In genomic region chr6:108654465-108655106, GRCh38 we compare ENCODE assay signal across 14 cellular contexts.
DNase-seq lines count a peak whose midpoint lies in the region; ATAC-seq and TF ChIP-seq lines count a peak whose summit lies in the region.
"Had no signal": no experiment of that assay in that cellular context is flagged by ENCODE, and none has a peak within 500 bp of the region (broad histone marks: within the 10 kb centered on the region; RNA-seq: fewer than 3 reads in every experiment).

No MANE protein-coding gene starts in this region.

- TF ChIP-seq CTCF in testis (IDR thresholded peaks at IDR 0.05) (no peak), lower leg skin (IDR thresholded peaks at IDR 0.05) (no peak)

- H3K4me1 ChIP-seq in adipocyte (ENCODE audit: control insufficient read depth, insufficient read depth, low read length) (peaks cover 88% of the 10 kb centered on the region), muscle layer of colon (ENCODE audit: insufficient read depth, low read length) (peaks cover 75% of the 10 kb centered on the region), testis (peaks cover 52% of the 10 kb centered on the region)

- H3K9me3 ChIP-seq in adipocyte (ENCODE audit: control insufficient read depth, low read length), result no peaks in the 10 kb centered on the region
- no peaks in the 10 kb centered on the region for H3K9me3 ChIP-seq in muscle layer of colon (ENCODE audit: low read length)
- H3K9me3 ChIP-seq in testis, result no peaks in the 10 kb centered on the region

- DNase-seq in adipocyte (ENCODE audit: low read depth), result peak; percentile 35
- peak; percentile 45 for DNase-seq in fibroblast of gingiva (ENCODE audit: low read depth)
- no peak for DNase-seq in testis
- DNase-seq in lower leg skin (ENCODE audit: low spot score in 2 of 2), result no peak
- no peak for DNase-seq in NCI-H1694 (lab: John Stamatoyannopoulos, UW)
- DNase-seq: activated CD4-positive, CD25-positive, alpha-beta regulatory T cell treated with anti-CD3 and anti-CD28 coated beads, Interleukin-2, amount 50 U/mL, for 72 hours; activated CD8-positive, alpha-beta memory T cell treated with anti-CD3 and anti-CD28 coated beads, Interleukin-2, amount 50 U/mL, for 48 hours; DMS79; foreskin keratinocyte; NCI-H2171 treated with DMSO at 0.1 percent for 48 hours had no signal

- intact Hi-C loops in testis (cut with DNase I; ENCODE audit: low total_unique reads), result loop anchor here (10.0 kb wide), 2 partner anchors 60 to 90 kb away; partner anchors contain the start of gene FOXO3
- intact Hi-C loops in lower leg skin (cut with DNase I; ENCODE audit: low total_unique reads), result loop anchor here (10.0 kb wide), 1 partner anchor 80 kb away; no protein-coding TSS in a partner anchor

- H3K27me3 ChIP-seq in adipocyte (replicated peaks; ENCODE audit: control insufficient read depth, insufficient read depth, low read length) (no peaks in the 10 kb centered on the region), muscle layer of colon (ENCODE audit: control insufficient read depth in 1 of 2, insufficient read depth in 2 of 2, low read length in 2 of 2) (no peaks in the 10 kb centered on the region), testis (no peaks in the 10 kb centered on the region)
- H3K27me3 ChIP-seq: foreskin keratinocyte, neural progenitor cell had no signal

- H3K4me3 ChIP-seq in adipocyte (ENCODE audit: low read length) (peak overlapping the region; percentile 29), muscle layer of colon (ENCODE audit: low read depth in 1 of 2, low read length in 2 of 2) (no peak overlapping the region), testis (no peak overlapping the region), lower leg skin (ENCODE audit: low read depth, poor library complexity, severe bottlenecking) (no peak overlapping the region)
- H3K4me3 ChIP-seq: neural progenitor cell had no signal

- 33 to 48% methylated on average over 5 of the region's 5 CpGs for WGBS in testis, 2 donors
- WGBS in lower leg skin, 2 donors, result 38 to 53% methylated on average over 5 of the region's 5 CpGs

- no peak for TF ChIP-seq POLR2A in testis (IDR thresholded peaks at IDR 0.05)
- TF ChIP-seq POLR2A in lower leg skin (IDR thresholded peaks at IDR 0.05), result no peak

- H3K36me3 ChIP-seq in adipocyte (ENCODE audit: control insufficient read depth, insufficient read depth, low read length, severe bottlenecking) (no peaks in the 10 kb centered on the region), muscle layer of colon (ENCODE audit: insufficient read depth, low read length) (no peaks in the 10 kb centered on the region), testis (ENCODE audit: low read depth, missing control alignments) (no peaks in the 10 kb centered on the region)
- H3K36me3 ChIP-seq: neural progenitor cell had no signal

- H3K27ac ChIP-seq in muscle layer of colon (ENCODE audit: low read depth, low read length) (peak overlapping the region; percentile 66), testis (peak overlapping the region; percentile 75 to 84)
- H3K27ac ChIP-seq: foreskin keratinocyte, neural progenitor cell had no signal

- ATAC-seq in HG02981 (IDR thresholded peaks at IDR 0.05; ENCODE audit: unreplicated experiment) (no peak), GM21515 (IDR thresholded peaks at IDR 0.05; ENCODE audit: unreplicated experiment) (no peak)
- ATAC-seq: foreskin keratinocyte had no signal

- H3K9ac ChIP-seq in adipocyte (ENCODE audit: low read length) (peak overlapping the region; percentile 72), muscle layer of colon (ENCODE audit: low read length) (no peak overlapping the region)
- H3K9ac ChIP-seq: neural progenitor cell had no signal

Comparison
In these comparisons a context has a peak if more than half of its experiments do, and no peak if none do; other contexts are left out.
1. DNase-seq: peak in adipocyte (single experiment) and fibroblast of gingiva (single experiment); none in testis (single experiment), lower leg skin (0 of 2) and NCI-H1694 (single experiment).